Comparison of ENCODE assay signal across 1 cellular context in genomic region chr5:88675758-88676636, GRCh38.
A peak's percentile ranks its signal among the peaks of the same experiment; 100 is the strongest.
TF ChIP-seq lines count a peak whose summit lies in the region.

No MANE protein-coding gene starts in this region.

TF ChIP-seq in HEK293, 187 proteins besides CTCF, POLR2A, EP300 and RAD21 (continued from another document and continues in another):
- TF ChIP-seq REST (tag by site-specific recombination; IDR thresholded peaks at IDR 0.05) (no peak), ZNF221 (tag by site-specific recombination; IDR thresholded peaks at IDR 0.05; ENCODE audit: borderline replicate concordance) (no peak), ZNF16 (tag by site-specific recombination; IDR thresholded peaks at IDR 0.05; ENCODE audit: low read depth) (no peak), ZNF398 (tag by site-specific recombination; IDR thresholded peaks at IDR 0.05) (no peak; the same call in none of the 2 replicates), ZSCAN23 (tag by site-specific recombination; IDR thresholded peaks at IDR 0.05) (no peak), ZNF223 (tag by site-specific recombination; IDR thresholded peaks at IDR 0.05) (no peak), ZNF23 (tag by site-specific recombination; IDR thresholded peaks at IDR 0.05; ENCODE audit: borderline replicate concordance) (no peak), ZNF132 (tag by site-specific recombination; IDR thresholded peaks at IDR 0.05; ENCODE audit: borderline replicate concordance) (no peak), ZSCAN30 (tag by site-specific recombination; IDR thresholded peaks at IDR 0.05) (peak; percentile 49; the same call in 1 of the 2 replicates), ZXDB (tag by site-specific recombination; IDR thresholded peaks at IDR 0.05) (peak; percentile 74), ZNF626 (tag by site-specific recombination; IDR thresholded peaks at IDR 0.05) (no peak), ZNF280D (tag by site-specific recombination; IDR thresholded peaks at IDR 0.05) (no peak), ZNF514 (tag by site-specific recombination; IDR thresholded peaks at IDR 0.05) (no peak), GFI1B (tag by site-specific recombination; IDR thresholded peaks at IDR 0.05) (no peak), ZNF449 (tag by site-specific recombination; IDR thresholded peaks at IDR 0.05) (peak; percentile 54; the same call in 1 of the 2 replicates), ZNF768 (tag by site-specific recombination; IDR thresholded peaks at IDR 0.05) (no peak), ZNF292 (tag by site-specific recombination; IDR thresholded peaks at IDR 0.05; ENCODE audit: borderline replicate concordance, low read depth) (no peak), ZFHX2 (tag by site-specific recombination; conservative IDR thresholded peaks at IDR 0.05) (peak; percentile 54), ZNF777 (tag by site-specific recombination; IDR thresholded peaks at IDR 0.05; ENCODE audit: borderline replicate concordance) (no peak), WT1 (tag by site-specific recombination; IDR thresholded peaks at IDR 0.05) (no peak), KLF17 (tag by site-specific recombination; IDR thresholded peaks at IDR 0.05) (peak; percentile 53; the same call in 1 of the 2 replicates), ZNF394 (tag by site-specific recombination; IDR thresholded peaks at IDR 0.05; ENCODE audit: borderline replicate concordance) (peak; percentile 48; the same call in 1 of the 2 replicates), ZFP41 (tag by site-specific recombination; IDR thresholded peaks at IDR 0.05; ENCODE audit: borderline replicate concordance) (no peak), ZNF366 (tag by site-specific recombination; conservative IDR thresholded peaks at IDR 0.05) (0 out of 2 replicates have a peak, but pooled peaks have one; percentile 46), ZNF596 (tag by site-specific recombination; IDR thresholded peaks at IDR 0.05) (peak; percentile 54; the same call in 1 of the 2 replicates), ZNF658 (tag by site-specific recombination; IDR thresholded peaks at IDR 0.05) (no peak), ZNF341 (tag by site-specific recombination; IDR thresholded peaks at IDR 0.05; ENCODE audit: low read depth) (no peak), SP3 (tag by site-specific recombination; IDR thresholded peaks at IDR 0.05) (peak; percentile 51), ATF2 (tag by site-specific recombination; IDR thresholded peaks at IDR 0.05; ENCODE audit: low read depth) (peak; percentile 78; the same call in 1 of the 2 replicates), ZNF677 (tag by site-specific recombination; IDR thresholded peaks at IDR 0.05) (no peak), PRDM1 (tag by site-specific recombination; IDR thresholded peaks at IDR 0.05) (no peak), PRDM2 (tag by site-specific recombination; IDR thresholded peaks at IDR 0.05; ENCODE audit: borderline replicate concordance) (no peak), ZNF621 (tag by site-specific recombination; IDR thresholded peaks at IDR 0.05) (no peak), ZNF629 (tag by site-specific recombination; IDR thresholded peaks at IDR 0.05) (peak; percentile 97), ZSCAN5A (tag by site-specific recombination; IDR thresholded peaks at IDR 0.05) (0 out of 2 replicates have a peak, but pooled peaks have one; percentile 43), ZNF362 (tag by site-specific recombination; IDR thresholded peaks at IDR 0.05) (peak; percentile 92), ZNF585B (tag by site-specific recombination; IDR thresholded peaks at IDR 0.05) (no peak), ZNF423 (tag by site-specific recombination; IDR thresholded peaks at IDR 0.05) (0 out of 2 replicates have a peak, but pooled peaks have one; percentile 33)
